In genomic region chr4:107854326-107855030, GRCh38 we compare ENCODE assay signal across 15 cellular contexts. TPM values are rescaled to one million over a fixed set of nuclear protein-coding genes. Genes with fewer than 3 reads are reported as not detected.
DNase-seq lines count a peak whose midpoint lies in the region; ATAC-seq and TF ChIP-seq lines count a peak whose summit lies in the region.
"Had no signal": no experiment of that assay in that cellular context is flagged by ENCODE, and none has a peak within 500 bp of the region (broad histone marks: within the 10 kb centered on the region; RNA-seq: fewer than 3 reads in every experiment).

No MANE protein-coding gene starts in this region.

- POLR2A ChIA-PET in CD4-positive, alpha-beta memory T cell (lab: Charles Lee; ENCODE audit: partially characterized antibody): no interaction called here

- no peaks in the 10 kb centered on the region for H3K36me3 ChIP-seq in sigmoid colon
- H3K36me3 ChIP-seq in CD4-positive, alpha-beta memory T cell (ENCODE audit: insufficient read depth, low read length): no peaks in the 10 kb centered on the region
- H3K36me3 ChIP-seq: MG63 had no signal

- H3K27me3 Mint-ChIP-seq in CD4-positive, alpha-beta memory T cell: peaks cover 29 to 36% of the 10 kb centered on the region in 2 donors

- no peaks in the 10 kb centered on the region for H3K27me3 ChIP-seq in foreskin keratinocyte
- H3K27me3 ChIP-seq in sigmoid colon: no peaks in the 10 kb centered on the region
- no peaks in the 10 kb centered on the region for H3K27me3 ChIP-seq in CD4-positive, alpha-beta memory T cell (ENCODE audit: insufficient read depth, low read length)
- H3K27me3 ChIP-seq: MG63 had no signal

- intact Hi-C loops in sigmoid colon (cut with DNase I): loop anchor here (5.0 kb wide), 1 partner anchor 48 kb away; no protein-coding TSS in a partner anchor
- intact Hi-C loops in CD4-positive, alpha-beta memory T cell (cut with micrococcal nuclease): no loop called here

- 62 to 94% (median 70%) methylated on average over 3 of the region's 3 CpGs for WGBS in adipose tissue, 3 donors
- 86 to 96% methylated on average over 3 of the region's 3 CpGs for WGBS in sigmoid colon, 2 donors

- ATAC-seq in foreskin keratinocyte: peak; percentile 76
- no peak for ATAC-seq in HG02970 (IDR thresholded peaks at IDR 0.05; ENCODE audit: low FRiP score, unreplicated experiment)
- ATAC-seq: lower lobe of right lung had no signal

- CTCF ChIA-PET in CD4-positive, alpha-beta memory T cell (lab: Charles Lee; ENCODE audit: partially characterized antibody): no interaction called here

- H3K27ac ChIP-seq in adipose tissue (ENCODE audit: low read depth, low read length) (peak overlapping the region; percentile 42), foreskin keratinocyte (no peak overlapping the region), sigmoid colon (peak overlapping the region; percentile 40 to 69 (median 62))
- H3K27ac ChIP-seq in CD4-positive, alpha-beta memory T cell (ENCODE audit: low read depth, low read length): no peak overlapping the region
- H3K27ac ChIP-seq: lower lobe of right lung had no signal

- TF ChIP-seq CTCF in foreskin keratinocyte (conservative IDR thresholded peaks at IDR 0.05): no peak
- TF ChIP-seq CTCF in sigmoid colon (IDR thresholded peaks at IDR 0.05): no peak

- H3K4me3 ChIP-seq in sigmoid colon: peak overlapping the region in 1 of 4 donors; percentile 9
- H3K4me3 ChIP-seq in CD4-positive, alpha-beta memory T cell (ENCODE audit: low read length in 2 of 2): no peak overlapping the region
- H3K4me3 ChIP-seq: lower lobe of right lung, MG63 had no signal

- H3K4me3 Mint-ChIP-seq in CD4-positive, alpha-beta memory T cell: no peak overlapping the region
- H3K4me3 Mint-ChIP-seq: CD4-positive, alpha-beta T cell had no signal

- TF ChIP-seq EP300 in sigmoid colon (IDR thresholded peaks at IDR 0.05): no peak

- peaks cover 33% of the 10 kb centered on the region for H3K4me1 ChIP-seq in foreskin keratinocyte
- H3K4me1 ChIP-seq in sigmoid colon: peaks cover 0 to 73% (median 59%) of the 10 kb centered on the region in 4 donors
- H3K4me1 ChIP-seq in CD4-positive, alpha-beta memory T cell (ENCODE audit: insufficient read depth, low read length): no peaks in the 10 kb centered on the region
- H3K4me1 ChIP-seq: lower lobe of right lung had no signal

- H3K27ac Mint-ChIP-seq in CD4-positive, alpha-beta memory T cell: no peak overlapping the region
- H3K27ac Mint-ChIP-seq: CD4-positive, alpha-beta T cell had no signal

- H3K36me3 Mint-ChIP-seq in CD4-positive, alpha-beta memory T cell: no peaks in the 10 kb centered on the region

- TF ChIP-seq POLR2A in sigmoid colon (IDR thresholded peaks at IDR 0.05): no peak

- peaks cover 0 to 5% (median 0%) of the 10 kb centered on the region in 8 donors for H3K9me3 Mint-ChIP-seq in CD4-positive, alpha-beta memory T cell

- no peaks in the 10 kb centered on the region for H3K4me1 Mint-ChIP-seq in CD4-positive, alpha-beta memory T cell

- peak; percentile 48 for DNase-seq in ELR (ENCODE audit: low read depth)
- DNase-seq in foreskin keratinocyte: peak in 1 of 2 donors; percentile 50
- no peak for DNase-seq in sigmoid colon
- DNase-seq in stimulated activated CD8-positive, alpha-beta memory T cell treated with anti-CD3 and anti-CD28 coated beads, Interleukin-4, amount 100 ng/mL, for 48 hours: no peak
- DNase-seq in glomerular visceral epithelial cell (ENCODE audit: extremely low spot score): no peak
- DNase-seq in CD4-positive, alpha-beta memory T cell: no peak
- DNase-seq: activated CD4-positive, CD25-positive, alpha-beta regulatory T cell treated with anti-CD3 and anti-CD28 coated beads, Interleukin-2, amount 50 U/mL, for 72 hours; CD4-positive, alpha-beta T cell; central memory CD4-positive, alpha-beta T cell; foreskin melanocyte; lower lobe of right lung; MG63; NCI-H446 had no signal

- H3K9me3 ChIP-seq in sigmoid colon: no peaks in the 10 kb centered on the region
- no peaks in the 10 kb centered on the region for H3K9me3 ChIP-seq in CD4-positive, alpha-beta memory T cell (ENCODE audit: control insufficient read depth in 1 of 2, low read length in 2 of 2)
- H3K9me3 ChIP-seq: lower lobe of right lung, MG63 had no signal

RNA-seq across cellular contexts. Expression of gene SGMS2, which starts 29.7 kb away (rescaled TPM):
- 10 to 100 TPM in 1 of 3 donors, 1 to 10 TPM in 2; 3.0 to 15.7 (median 4.5) TPM for polyA plus RNA-seq in adipose tissue
- total RNA-seq in foreskin keratinocyte: 31.5 and 35.4 TPM in 2 replicates
- 4.1 and 4.5 TPM in 2 replicates for polyA plus RNA-seq in foreskin keratinocyte
- total RNA-seq in sigmoid colon: 100 to 1,000 TPM; 101 to 204 (median 147) TPM
- 1 to 10 TPM; 3.0 to 6.3 (median 4.2) TPM for polyA plus RNA-seq in sigmoid colon
- under 1 TPM; 0.28 to 0.67 TPM for total RNA-seq in CD4-positive, alpha-beta memory T cell
- not detected for polyA plus RNA-seq in CD4-positive, alpha-beta memory T cell

Comparison
In these comparisons a context has a peak if more than half of its experiments do, and no peak if none do; other contexts are left out.
1. H3K27ac ChIP-seq: peak in adipose tissue (single experiment) and sigmoid colon (4 of 4); none in foreskin keratinocyte (single experiment) and CD4-positive, alpha-beta memory T cell (single experiment).